Comparison of ENCODE assay signal across 8 cellular contexts in genomic region chr6:13395272-13396237, GRCh38.
A peak's percentile ranks its signal among the peaks of the same experiment; 100 is the strongest.
DNase-seq lines count a peak whose midpoint lies in the region; ATAC-seq and TF ChIP-seq lines count a peak whose summit lies in the region.

No MANE protein-coding gene starts in this region.

- H3K9ac ChIP-seq in H9 (ENCODE audit: extremely low read depth, insufficient read length, low read length), result no peak overlapping the region

- WGBS in H9 (ENCODE audit: extremely low coverage, insufficient read length, low lambda C conversion rate), result no CpG with 5 or more reads among the region's 12 CpGs

- H3K27ac ChIP-seq in breast epithelium (peak overlapping the region in 1 of 2 donors; percentile 68), H9 (ENCODE audit: insufficient read length, low read depth, low read length) (no peak overlapping the region)

- no peak overlapping the region for H3K56ac ChIP-seq in H9 (ENCODE audit: insufficient read length, low read depth, low read length)

- H3K14ac ChIP-seq in H9 (ENCODE audit: insufficient read depth, low read length), result no peak overlapping the region

- no peaks in the 10 kb centered on the region for H3K27me3 Mint-ChIP-seq in MCF 10A (ENCODE audit: insufficient read depth, unreplicated experiment)
- no peaks in the 10 kb centered on the region for H3K27me3 Mint-ChIP-seq in effector memory CD8-positive, alpha-beta T cell
- no peaks in the 10 kb centered on the region for H3K27me3 Mint-ChIP-seq in H9 (ENCODE audit: low read depth)
- H3K27me3 Mint-ChIP-seq in chondrocyte (ENCODE audit: low read depth), result no peaks in the 10 kb centered on the region

- no peak overlapping the region for H2AFZ ChIP-seq in H9 (ENCODE audit: low read length)

- no peak overlapping the region for H2BK12ac ChIP-seq in H9 (ENCODE audit: insufficient read length, low read depth, low read length)

- H3K4me1 ChIP-seq in breast epithelium (no peaks in the 10 kb centered on the region), H9 (ENCODE audit: insufficient read depth, low read length) (peaks cover 2% of the 10 kb centered on the region; the same call in 1 of the 2 replicates)

- DNase-seq in MCF 10A (ENCODE audit: unreplicated experiment), result peak; percentile 75
- no peak for DNase-seq in breast epithelium (ENCODE audit: low spot score in 2 of 2)
- peak; percentile 46 for DNase-seq in NCI-H69 (lab: John Stamatoyannopoulos, UW)
- DNase-seq in effector memory CD8-positive, alpha-beta T cell, result no peak
- peak; percentile 53 for DNase-seq in middle frontal gyrus (ENCODE audit: extremely low spot score, low spot score)
- no peak for DNase-seq in H9
- no peak for DNase-seq in chondrocyte (ENCODE audit: low spot score)
- no peak for DNase-seq in stimulated activated naive CD4-positive, alpha-beta T cell treated with Interleukin-2 at 50 U/mL for 16 hours (lab: John Stamatoyannopoulos, UW)

- H3K27ac Mint-ChIP-seq in MCF 10A (ENCODE audit: low read depth, unreplicated experiment) (peak overlapping the region; percentile 21), H9 (no peak overlapping the region), chondrocyte (ENCODE audit: unreplicated experiment) (no peak overlapping the region)
- H3K27ac Mint-ChIP-seq in effector memory CD8-positive, alpha-beta T cell, result no peak overlapping the region

- no peak overlapping the region for H3K4me2 ChIP-seq in H9 (ENCODE audit: insufficient read depth, insufficient read length, low read length)

- H3K79me2 ChIP-seq in H9 (ENCODE audit: insufficient read depth, low read length), result no peaks in the 10 kb centered on the region; the same call in 1 of the 2 replicates

- H3K4ac ChIP-seq in H9 (ENCODE audit: low read depth, low read length), result no peak overlapping the region

- intact Hi-C loops in MCF 10A (cut with micrococcal nuclease) (no loop called here), breast epithelium (cut with DNase I; ENCODE audit: low total_unique reads) (no loop called here)

- POLR2A ChIA-PET in MCF 10A (lab: Yijun Ruan, JAX), result interaction anchor here (0.9 to 4.0 kb wide), 4 partner anchors 11 to 91 kb away, joined by 3 to 46 read pairs (median 4); partner anchors contain the start of gene GFOD1

- BruUV-seq in MCF 10A (replicated peaks; lab: Mats Ljungman, UMichigan), result no TSS peak

- H2BK5ac ChIP-seq in H9 (ENCODE audit: insufficient read length, low read length), result no peak overlapping the region

- no peak overlapping the region for H3K4me3 ChIP-seq in breast epithelium

- H3K36me3 Mint-ChIP-seq in MCF 10A (ENCODE audit: insufficient read depth, unreplicated experiment), result peaks cover 7% of the 10 kb centered on the region
- no peaks in the 10 kb centered on the region for H3K36me3 Mint-ChIP-seq in effector memory CD8-positive, alpha-beta T cell (ENCODE audit: insufficient read depth)
- H3K36me3 Mint-ChIP-seq in H9 (ENCODE audit: insufficient read depth in 1 of 3, low read depth in 3 of 3), result no peaks in the 10 kb centered on the region
- H3K36me3 Mint-ChIP-seq in chondrocyte (ENCODE audit: low read depth), result no peaks in the 10 kb centered on the region

- H3K79me1 ChIP-seq in H9 (ENCODE audit: insufficient read depth, low read depth, low read length, poor library complexity, severe bottlenecking), result no peaks in the 10 kb centered on the region

- H3K4me3 Mint-ChIP-seq in MCF 10A (ENCODE audit: unreplicated experiment), result no peak overlapping the region
- no peak overlapping the region for H3K4me3 Mint-ChIP-seq in effector memory CD8-positive, alpha-beta T cell
- no peak overlapping the region for H3K4me3 Mint-ChIP-seq in H9
- no peak overlapping the region for H3K4me3 Mint-ChIP-seq in chondrocyte (ENCODE audit: unreplicated experiment)

- H3K23me2 ChIP-seq in H9 (ENCODE audit: insufficient read length, low read depth, low read length, poor library complexity, severe bottlenecking), result no peaks in the 10 kb centered on the region

- no peak for TF ChIP-seq POLR2A in breast epithelium (IDR thresholded peaks at IDR 0.05)

- H3K27me3 ChIP-seq in breast epithelium, result no peaks in the 10 kb centered on the region
- no peaks in the 10 kb centered on the region for H3K27me3 ChIP-seq in H9 (ENCODE audit: insufficient read depth, low read length)

- ATAC-seq in effector memory CD8-positive, alpha-beta T cell (replicated peaks), result peak; percentile 37

- H4K91ac ChIP-seq in H9 (ENCODE audit: insufficient read length, low read depth, low read length), result no peak overlapping the region

- no peak overlapping the region for H2BK20ac ChIP-seq in H9 (ENCODE audit: low read depth, low read length, poor library complexity, severe bottlenecking)

- no peak overlapping the region for H3K18ac ChIP-seq in H9 (ENCODE audit: insufficient read length, low read depth, low read length)

- H4K8ac ChIP-seq in H9 (replicated peaks; ENCODE audit: insufficient read length, low read depth, low read length), result no peak overlapping the region

- H2AK5ac ChIP-seq in H9 (ENCODE audit: insufficient read length, low read length), result no peak overlapping the region

- CTCF ChIA-PET in MCF 10A (lab: Yijun Ruan, JAX), result interaction anchor here (0.6 to 2.5 kb wide), 9 partner anchors 11 to 508 kb away, joined by 3 to 15 read pairs (median 4); partner anchors contain the start of genes GFOD1 and SIRT5

- no peaks in the 10 kb centered on the region for H3K9me3 ChIP-seq in breast epithelium
- no peaks in the 10 kb centered on the region for H3K9me3 ChIP-seq in H9 (ENCODE audit: control insufficient read depth, low read depth, low read length)

- H2BK120ac ChIP-seq in H9 (ENCODE audit: low read depth, low read length, poor library complexity, severe bottlenecking), result no peak overlapping the region

- TF ChIP-seq CTCF in MCF 10A (IDR thresholded peaks at IDR 0.05; ENCODE audit: unreplicated experiment) (no peak), breast epithelium (IDR thresholded peaks at IDR 0.05) (no peak), H9 (conservative IDR thresholded peaks at IDR 0.05) (no peak), chondrocyte (IDR thresholded peaks at IDR 0.05) (no peak)

- no peak overlapping the region for H3K23ac ChIP-seq in H9 (ENCODE audit: insufficient read length, low read depth, low read length)

- no peak overlapping the region for H4K5ac ChIP-seq in H9 (ENCODE audit: insufficient read length, low read depth, low read length)

- no peaks in the 10 kb centered on the region for H3K36me3 ChIP-seq in breast epithelium

- no peak overlapping the region for H2BK15ac ChIP-seq in H9 (ENCODE audit: low read depth, low read length)

- H4K20me1 ChIP-seq in H9 (ENCODE audit: control insufficient read depth, insufficient read depth, insufficient read length), result no peaks in the 10 kb centered on the region

- H3K4me1 Mint-ChIP-seq in MCF 10A (ENCODE audit: insufficient read depth, unreplicated experiment) (peaks cover 33% of the 10 kb centered on the region), H9 (peaks cover 21 to 27% of the 10 kb centered on the region in 2 experiments), chondrocyte (ENCODE audit: low read depth) (peaks cover 18% of the 10 kb centered on the region)
- peaks cover 4 to 23% of the 10 kb centered on the region in 2 donors for H3K4me1 Mint-ChIP-seq in effector memory CD8-positive, alpha-beta T cell (ENCODE audit: low read depth in 2 of 2)

- H3K9me3 Mint-ChIP-seq in MCF 10A (ENCODE audit: unreplicated experiment) (no peaks in the 10 kb centered on the region), H9 (no peaks in the 10 kb centered on the region), chondrocyte (ENCODE audit: low read depth) (no peaks in the 10 kb centered on the region)
- H3K9me3 Mint-ChIP-seq in effector memory CD8-positive, alpha-beta T cell, result no peaks in the 10 kb centered on the region

- H3T11ph ChIP-seq in H9 (ENCODE audit: low read length), result no peak overlapping the region

Comparison
In these comparisons a context has a peak if more than half of its experiments do, and no peak if none do; other contexts are left out.
1. DNase-seq: peak in MCF 10A (single experiment), NCI-H69 (single experiment) and middle frontal gyrus (single experiment); none in breast epithelium (0 of 2), effector memory CD8-positive, alpha-beta T cell (0 of 3), H9 (single experiment), chondrocyte (single experiment) and stimulated activated naive CD4-positive, alpha-beta T cell treated with Interleukin-2 at 50 U/mL for 16 hours (single experiment).